In genomic region chr3:42590989-42591756, GRCh38 we compare ENCODE assay signal across 8 cellular contexts. TPM values are rescaled to one million over a fixed set of nuclear protein-coding genes. Genes with fewer than 3 reads are reported as not detected.
A peak's percentile ranks its signal among the peaks of the same experiment; 100 is the strongest.
DNase-seq lines count a peak whose midpoint lies in the region; ATAC-seq, FAIRE-seq and TF ChIP-seq lines count a peak whose summit lies in the region.

No MANE protein-coding gene starts in this region.

- intact Hi-C loops in HepG2 (cut with micrococcal nuclease; ENCODE audit: unreplicated experiment): loop anchor here (1.0 kb wide), 1 partner anchor 9 kb away; no protein-coding TSS in a partner anchor
- intact Hi-C loops in transverse colon (cut with DNase I; ENCODE audit: low total_unique reads): no loop called here

- no peak for DNase-seq in AG04450 (ENCODE audit: low read depth, low spot score)
- peak; percentile 2 for DNase-seq in HT-29 (ENCODE audit: low spot score)
- DNase-seq in astrocyte of the hippocampus (ENCODE audit: low read depth, low spot score): peak; percentile 41
- no peak for DNase-seq in HepG2 (ENCODE audit: low spot score)
- DNase-seq in transverse colon: no peak
- DNase-seq in DMS153 (lab: John Stamatoyannopoulos, UW): no peak
- no peak for DNase-seq in middle frontal gyrus (ENCODE audit: extremely low spot score, low spot score)

- no peak for TF ChIP-seq RAD21 in HepG2 (CRISPR knock-in tag; IDR thresholded peaks at IDR 0.05)

- H3K36me3 ChIP-seq in HepG2 (replicated peaks in 1 of 2; ENCODE audit: control insufficient read depth in 1 of 2, insufficient read depth in 2 of 2, low read length in 2 of 2) (peaks cover 0 to 14% of the 10 kb centered on the region in 2 experiments; a peak in 3 of 5 replicates), transverse colon (peaks cover 0 to 15% (median 0%) of the 10 kb centered on the region in 4 donors)

- peaks cover 22% of the 10 kb centered on the region for H3K79me2 ChIP-seq in HepG2 (ENCODE audit: insufficient read depth, low read length)

- no peak for TF ChIP-seq CTCF in AG04450 (IDR thresholded peaks at IDR 0.05; ENCODE audit: low read depth, low read length)
- TF ChIP-seq CTCF in HepG2 (CRISPR knock-in tag; IDR thresholded peaks at IDR 0.05): no peak
- TF ChIP-seq CTCF in transverse colon (IDR thresholded peaks at IDR 0.05): no peak

- no peaks in the 10 kb centered on the region for H4K20me1 ChIP-seq in HepG2 (ENCODE audit: insufficient read depth, low read length)

- H3K4me1 ChIP-seq in HepG2 (ENCODE audit: insufficient read depth, low read length) (peaks cover 35% of the 10 kb centered on the region), transverse colon (peaks cover 5 to 23% (median 12%) of the 10 kb centered on the region in 4 donors)

- no peaks in the 10 kb centered on the region for H3K9me3 ChIP-seq in AG04450 (ENCODE audit: control insufficient read depth, insufficient read depth, low read length)
- no peaks in the 10 kb centered on the region for H3K9me3 ChIP-seq in HepG2 (ENCODE audit: low read length)
- no peaks in the 10 kb centered on the region for H3K9me3 ChIP-seq in transverse colon

- H3K4me2 ChIP-seq in HepG2 (ENCODE audit: low read depth, low read length): peak overlapping the region; percentile 92

- H2AFZ ChIP-seq in HepG2 (ENCODE audit: low read length): no peak overlapping the region

- in situ Hi-C loops in HepG2 (cut with HindIII; ENCODE audit: extremely low pct_ligation_motif_present, low pct_unique_long_range_greater_than_20kb) (no loop called here), transverse colon (cut with MboI; ENCODE audit: low pct_ligation_motif_present in 1 of 4, low pct_unique_long_range_greater_than_20kb in 1 of 4, low sequenced_read_pairs in 3 of 4) (loop anchor here in 1 of 4 donors (25.0 kb wide), 1 partner anchor 171 kb away; the partner anchor contains the start of gene CCDC13)

- TF ChIP-seq POLR2A in HepG2 (IDR thresholded peaks at IDR 0.05; ENCODE audit: insufficient read depth in 1 of 2, low read depth in 2 of 2, low read length in 2 of 2) (no peak), transverse colon (IDR thresholded peaks at IDR 0.05) (no peak)

- BruUV-seq in HepG2 (replicated peaks; lab: Mats Ljungman, UMichigan): no TSS peak

- POLR2A ChIA-PET in AG04450 (lab: Yijun Ruan, JAX): interaction anchor here (0.5 to 2.2 kb wide), 7 partner anchors 10 to 235 kb away, joined by 3 to 18 read pairs (median 5); partner anchors contain the start of gene NKTR
- POLR2A ChIA-PET in HepG2 (lab: Yijun Ruan, JAX): interaction anchor here (0.6 to 2.7 kb wide), 20 partner anchors 10 to 239 kb away, joined by 3 to 76 read pairs (median 4); partner anchors contain the start of genes HIGD1A, NKTR and SEC22C

- H3K27me3 ChIP-seq in AG04450 (ENCODE audit: control insufficient read depth, insufficient read depth, low read length) (no peaks in the 10 kb centered on the region), HepG2 (ENCODE audit: control insufficient read depth in 1 of 2, insufficient read depth in 2 of 2, low read length in 2 of 2) (no peaks in the 10 kb centered on the region; a peak in 1 of 5 replicates), transverse colon (no peaks in the 10 kb centered on the region)

- TF ChIP-seq EP300 in HepG2 (IDR thresholded peaks at IDR 0.05; ENCODE audit: low read depth in 2 of 2, low read length in 2 of 2) (no peak), HepG2 (CRISPR knock-in tag; IDR thresholded peaks at IDR 0.05; ENCODE audit: borderline replicate concordance) (no peak), transverse colon (IDR thresholded peaks at IDR 0.05; ENCODE audit: low read depth) (no peak)

- peak overlapping the region; percentile 79 for H3K9ac ChIP-seq in HepG2 (ENCODE audit: insufficient read depth, low read depth, low read length)

- ATAC-seq in HepG2 (no peak; the same call in 2 of the 3 replicates), GM18868 (IDR thresholded peaks at IDR 0.05; ENCODE audit: unreplicated experiment) (no peak)

- FAIRE-seq in HepG2 (lab: Jason Lieb, UNC): no peak

- CTCF ChIA-PET in AG04450 (lab: Charles Lee): interaction anchor here (0.6 to 2.2 kb wide), 6 partner anchors 10 to 737 kb away, joined by 3 to 8 read pairs (median 4); partner anchors contain the start of gene NKTR
- CTCF ChIA-PET in HepG2 (lab: Yijun Ruan, JAX; ENCODE audit: low intra/inter-chr PET ratio, low total read pairs): no interaction called here

- H3K4me3 ChIP-seq in AG04450 (ENCODE audit: low read depth, low read length): peak overlapping the region; percentile 76
- H3K4me3 ChIP-seq in HepG2 (replicated peaks in 1 of 3; ENCODE audit: insufficient read depth in 1 of 3, low read depth in 2 of 3, low read length in 3 of 3): peak overlapping the region; percentile 80 to 85 (median 83)
- H3K4me3 ChIP-seq in transverse colon: peak overlapping the region; percentile 45 to 90 (median 72)

- 6% methylated on average over 38 of the region's 44 CpGs for WGBS in HepG2 (ENCODE audit: low lambda C conversion rate)
- 10% methylated on average over 44 of the region's 44 CpGs; no CpG with 5 or more reads in 1 of the 2 donors for WGBS in transverse colon (ENCODE audit: low coverage in 1 of 2), 2 donors

- H3K27ac ChIP-seq in AG04450 (ENCODE audit: low read depth, low read length) (peak overlapping the region; percentile 21), HepG2 (ENCODE audit: extremely low read length, insufficient read depth, low read length) (peak overlapping the region; percentile 63), transverse colon (peak overlapping the region; percentile 87 to 93 (median 90))

RNA-seq across cellular contexts. Expression of gene SS18L2, which starts 0.5 kb away (rescaled TPM):
- polyA plus RNA-seq in AG04450 (2011; rRNA removed): 28.1 and 36.0 TPM in 2 replicates
- polyA minus RNA-seq in AG04450 (2011; rRNA and poly(A)+ RNA removed): 11.0 and 11.4 TPM in 2 replicates
- 17.7 and 18.4 TPM in 2 replicates for total RNA-seq in HT-29 (2014; rRNA removed; shearing (Covaris generic))
- total RNA-seq in HepG2 (2016; rRNA removed; fragmentation: Illumina TruSeq; extraction: Trizol): 53.1 and 79.3 TPM in 2 replicates
- total RNA-seq in HepG2 (2016; cell fraction: cytosol; rRNA removed; fragmentation: Illumina TruSeq; extraction: Trizol; ENCODE audit: low read depth): 44.6 and 50.1 TPM in 2 replicates
- 52.3 and 79.6 TPM in 2 replicates for total RNA-seq in HepG2 (2016; cell fraction: insoluble cytoplasmic fraction; rRNA removed; fragmentation: Illumina TruSeq; extraction: Trizol)
- 65.9 and 69.2 TPM in 2 replicates for total RNA-seq in HepG2 (2016; cell fraction: membrane; rRNA removed; fragmentation: Illumina TruSeq; extraction: Trizol)
- 21.1 and 29.1 TPM in 2 replicates for total RNA-seq in HepG2 (2016; cell fraction: nucleus; rRNA removed; fragmentation: Illumina TruSeq; extraction: Trizol)
- polyA plus RNA-seq in HepG2 (2011; rRNA removed): 31.1 and 38.7 TPM in 2 replicates
- 18.7 and 22.0 TPM in 2 replicates for polyA plus RNA-seq in HepG2 (2011; cell fraction: cytosol; rRNA removed)
- polyA plus RNA-seq in HepG2 (2011; cell fraction: nucleus; rRNA removed): 11.3 and 12.9 TPM in 2 replicates
- 30.5 and 34.5 TPM in 2 replicates for polyA plus RNA-seq in HepG2 (2012)
- 35.0 and 43.2 TPM in 2 replicates for polyA plus RNA-seq in HepG2 (2016; cell fraction: cytosol; fragmentation: Illumina TruSeq; extraction: Trizol; ENCODE audit: low read depth)
- polyA plus RNA-seq in HepG2 (2016; cell fraction: insoluble cytoplasmic fraction; fragmentation: Illumina TruSeq; extraction: Trizol; ENCODE audit: low read depth): 67.4 and 70.9 TPM in 2 replicates
- polyA plus RNA-seq in HepG2 (2016; cell fraction: membrane; fragmentation: Illumina TruSeq; extraction: Trizol; ENCODE audit: low read depth): 49.2 and 61.0 TPM in 2 replicates
- polyA plus RNA-seq in HepG2 (2016; cell fraction: nucleus; fragmentation: Illumina TruSeq; extraction: Trizol; ENCODE audit: insufficient read depth, low read depth): 41.0 and 51.9 TPM in 2 replicates
- 5.5 and 11.1 TPM in 2 replicates for polyA minus RNA-seq in HepG2 (2011; rRNA and poly(A)+ RNA removed; ENCODE audit: low replicate concordance)
- polyA minus RNA-seq in HepG2 (2011; cell fraction: cytosol; rRNA and poly(A)+ RNA removed): 6.3 and 6.8 TPM in 2 replicates
- polyA minus RNA-seq in HepG2 (2011; cell fraction: nucleus; rRNA and poly(A)+ RNA removed): 4.2 and 7.5 TPM in 2 replicates
- 10 to 100 TPM in 3 of 4 donors, 1 to 10 TPM in 1; 3.4 to 23.9 (median 15.8) TPM for total RNA-seq in transverse colon

RNA-seq across cellular contexts. Expression of gene NKTR, which starts 9.3 kb away (rescaled TPM):
- polyA plus RNA-seq in AG04450 (2011; rRNA removed) (40.2 and 56.2 TPM in 2 replicates), HepG2 (2011; rRNA removed) (35.0 and 41.3 TPM in 2 replicates)
- 22.2 and 41.1 TPM in 2 replicates for polyA minus RNA-seq in AG04450 (2011; rRNA and poly(A)+ RNA removed)
- 20.0 and 21.8 TPM in 2 replicates for total RNA-seq in HT-29 (2014; rRNA removed; shearing (Covaris generic))
- total RNA-seq in HepG2 (2016; rRNA removed; fragmentation: Illumina TruSeq; extraction: Trizol) (24.9 and 59.6 TPM in 2 replicates), transverse colon (100 to 1,000 TPM in 3 of 4 donors, 10 to 100 TPM in 1; 96.3 to 172 (median 133) TPM)
- total RNA-seq in HepG2 (2016; cell fraction: cytosol; rRNA removed; fragmentation: Illumina TruSeq; extraction: Trizol; ENCODE audit: low read depth): 14.8 and 15.5 TPM in 2 replicates
- total RNA-seq in HepG2 (2016; cell fraction: insoluble cytoplasmic fraction; rRNA removed; fragmentation: Illumina TruSeq; extraction: Trizol): 23.0 and 60.3 TPM in 2 replicates
- total RNA-seq in HepG2 (2016; cell fraction: membrane; rRNA removed; fragmentation: Illumina TruSeq; extraction: Trizol): 11.2 and 12.9 TPM in 2 replicates
- total RNA-seq in HepG2 (2016; cell fraction: nucleus; rRNA removed; fragmentation: Illumina TruSeq; extraction: Trizol): 180 and 195 TPM in 2 replicates
- 3.9 and 5.3 TPM in 2 replicates for polyA plus RNA-seq in HepG2 (2011; cell fraction: cytosol; rRNA removed)
- polyA plus RNA-seq in HepG2 (2011; cell fraction: nucleus; rRNA removed): 102 and 127 TPM in 2 replicates
- 39.9 and 52.7 TPM in 2 replicates for polyA plus RNA-seq in HepG2 (2012)
- polyA plus RNA-seq in HepG2 (2016; cell fraction: cytosol; fragmentation: Illumina TruSeq; extraction: Trizol; ENCODE audit: low read depth): 0.61 and 0.64 TPM in 2 replicates
- 14.4 and 15.0 TPM in 2 replicates for polyA plus RNA-seq in HepG2 (2016; cell fraction: insoluble cytoplasmic fraction; fragmentation: Illumina TruSeq; extraction: Trizol; ENCODE audit: low read depth)
- 2.1 and 2.2 TPM in 2 replicates for polyA plus RNA-seq in HepG2 (2016; cell fraction: membrane; fragmentation: Illumina TruSeq; extraction: Trizol; ENCODE audit: low read depth)
- 227 and 250 TPM in 2 replicates for polyA plus RNA-seq in HepG2 (2016; cell fraction: nucleus; fragmentation: Illumina TruSeq; extraction: Trizol; ENCODE audit: insufficient read depth, low read depth)
- 26.3 and 26.4 TPM in 2 replicates for polyA minus RNA-seq in HepG2 (2011; rRNA and poly(A)+ RNA removed; ENCODE audit: low replicate concordance)
- polyA minus RNA-seq in HepG2 (2011; cell fraction: cytosol; rRNA and poly(A)+ RNA removed): 7.3 and 10.2 TPM in 2 replicates
- polyA minus RNA-seq in HepG2 (2011; cell fraction: nucleus; rRNA and poly(A)+ RNA removed): 385 and 392 TPM in 2 replicates

RNA-seq across cellular contexts. Expression of gene SEC22C, which starts 9.4 kb away (rescaled TPM):
- polyA plus RNA-seq in AG04450 (2011; rRNA removed): 32.3 and 33.0 TPM in 2 replicates
- 18.1 and 19.2 TPM in 2 replicates for polyA minus RNA-seq in AG04450 (2011; rRNA and poly(A)+ RNA removed)
- total RNA-seq in HT-29 (2014; rRNA removed; shearing (Covaris generic)): 12.3 and 12.6 TPM in 2 replicates
- total RNA-seq in HepG2 (2016; rRNA removed; fragmentation: Illumina TruSeq; extraction: Trizol): 38.4 and 40.0 TPM in 2 replicates
- 25.9 and 36.4 TPM in 2 replicates for total RNA-seq in HepG2 (2016; cell fraction: cytosol; rRNA removed; fragmentation: Illumina TruSeq; extraction: Trizol; ENCODE audit: low read depth)
- 38.6 and 41.8 TPM in 2 replicates for total RNA-seq in HepG2 (2016; cell fraction: insoluble cytoplasmic fraction; rRNA removed; fragmentation: Illumina TruSeq; extraction: Trizol)
- total RNA-seq in HepG2 (2016; cell fraction: membrane; rRNA removed; fragmentation: Illumina TruSeq; extraction: Trizol): 45.6 and 58.9 TPM in 2 replicates
- 34.2 and 41.3 TPM in 2 replicates for total RNA-seq in HepG2 (2016; cell fraction: nucleus; rRNA removed; fragmentation: Illumina TruSeq; extraction: Trizol)
- 20.0 and 21.9 TPM in 2 replicates for polyA plus RNA-seq in HepG2 (2011; rRNA removed)
- 12.9 and 17.6 TPM in 2 replicates for polyA plus RNA-seq in HepG2 (2011; cell fraction: cytosol; rRNA removed)
- 15.0 and 20.4 TPM in 2 replicates for polyA plus RNA-seq in HepG2 (2011; cell fraction: nucleus; rRNA removed)
- 17.6 and 18.1 TPM in 2 replicates for polyA plus RNA-seq in HepG2 (2012)
- polyA plus RNA-seq in HepG2 (2016; cell fraction: cytosol; fragmentation: Illumina TruSeq; extraction: Trizol; ENCODE audit: low read depth): 24.2 and 41.5 TPM in 2 replicates
- 25.7 and 26.7 TPM in 2 replicates for polyA plus RNA-seq in HepG2 (2016; cell fraction: insoluble cytoplasmic fraction; fragmentation: Illumina TruSeq; extraction: Trizol; ENCODE audit: low read depth)
- polyA plus RNA-seq in HepG2 (2016; cell fraction: membrane; fragmentation: Illumina TruSeq; extraction: Trizol; ENCODE audit: low read depth): 32.4 and 41.0 TPM in 2 replicates
- polyA plus RNA-seq in HepG2 (2016; cell fraction: nucleus; fragmentation: Illumina TruSeq; extraction: Trizol; ENCODE audit: insufficient read depth, low read depth): 43.5 and 53.7 TPM in 2 replicates
- polyA minus RNA-seq in HepG2 (2011; rRNA and poly(A)+ RNA removed; ENCODE audit: low replicate concordance): 19.9 and 35.0 TPM in 2 replicates
- polyA minus RNA-seq in HepG2 (2011; cell fraction: cytosol; rRNA and poly(A)+ RNA removed): 9.6 and 11.0 TPM in 2 replicates
- polyA minus RNA-seq in HepG2 (2011; cell fraction: nucleus; rRNA and poly(A)+ RNA removed): 18.0 and 21.8 TPM in 2 replicates
- 10 to 100 TPM; 22.7 to 66.3 (median 32.1) TPM for total RNA-seq in transverse colon

Comparison
In these comparisons a context has a peak if more than half of its experiments do, and no peak if none do; other contexts are left out.
1. DNase-seq: peak in HT-29 (single experiment) and astrocyte of the hippocampus (single experiment); none in AG04450 (single experiment), HepG2 (single experiment), transverse colon (single experiment), DMS153 (single experiment) and middle frontal gyrus (single experiment).
2. H3K27ac ChIP-seq: peak in every context shown above with its lines; median percentile 90 in transverse colon; 63 in HepG2; 21 in AG04450.
3. Peak in every context shown above with its lines, with median percentiles within 50 percentile points of each other: H3K4me3 ChIP-seq.